Comparison of ENCODE assay signal across 19 cellular contexts in genomic region chr3:69560818-69561217, GRCh38.
"Had no signal": no experiment of that assay in that cellular context is flagged by ENCODE, and none has a peak within 500 bp of the region (broad histone marks: within the 10 kb centered on the region; RNA-seq: fewer than 3 reads in every experiment).

No MANE protein-coding gene starts in this region.

- H3K9me3 ChIP-seq: esophagus muscularis mucosa, psoas muscle, right lobe of liver, spleen had no signal

- H3K4me3 Mint-ChIP-seq: brain; memory B cell; stimulated activated naive B cell treated with anti-CD40 and anti-IgM and Interleukin-4, amounts not matched to agents 10 μg/mL and 1 μg/mL and 100 μg/mL, for 72 hours had no signal

- H3K36me3 Mint-ChIP-seq: activated naive CD4-positive, alpha-beta T cell treated with anti-CD3 and anti-CD28 coated beads, Interleukin-2, amount 50 U/mL, for 72 hours; brain; memory B cell; stimulated activated naive B cell treated with anti-CD40 and anti-IgM and Interleukin-4, amounts not matched to agents 10 μg/mL and 1 μg/mL and 100 μg/mL, for 72 hours had no signal

- H3K27ac ChIP-seq: esophagus muscularis mucosa, foreskin keratinocyte, psoas muscle, right lobe of liver, spleen had no signal

- H3K9me3 Mint-ChIP-seq: activated naive CD4-positive, alpha-beta T cell treated with anti-CD3 and anti-CD28 coated beads, Interleukin-2, amount 50 U/mL, for 72 hours; memory B cell; stimulated activated naive B cell treated with anti-CD40 and anti-IgM and Interleukin-4, amounts not matched to agents 10 μg/mL and 1 μg/mL and 100 μg/mL, for 72 hours had no signal

- H3K27me3 Mint-ChIP-seq: memory B cell; stimulated activated naive B cell treated with anti-CD40 and anti-IgM and Interleukin-4, amounts not matched to agents 10 μg/mL and 1 μg/mL and 100 μg/mL, for 72 hours had no signal

- DNase-seq: activated effector memory CD4-positive, alpha-beta T cell treated with Interleukin-2 at 50 U/mL for 16 hours; activated T-cell treated with anti-CD3 and anti-CD28 coated beads, Interleukin-2, amount 50 U/mL, for 1 hour; amygdala; cerebellar nuclear complex; dermis blood vessel endothelial cell; foreskin keratinocyte; left colon; psoas muscle; right lobe of liver; spleen; stimulated activated CD4-positive, alpha-beta T cell treated with anti-CD3 and anti-CD28 coated beads, Interleukin-1b, Interleukin-23, amount 100 ng/mL, for 48 hours; stimulated activated naive B cell treated with anti-CD40 and anti-IgM and Interleukin-4, amounts not matched to agents 10 μg/mL and 1 μg/mL and 100 μg/mL, for 72 hours; substantia nigra; trophoblast cell had no signal

- H3K27ac Mint-ChIP-seq: activated naive CD4-positive, alpha-beta T cell treated with anti-CD3 and anti-CD28 coated beads, Interleukin-2, amount 50 U/mL, for 72 hours; brain; memory B cell; stimulated activated naive B cell treated with anti-CD40 and anti-IgM and Interleukin-4, amounts not matched to agents 10 μg/mL and 1 μg/mL and 100 μg/mL, for 72 hours had no signal

- H3K27me3 ChIP-seq: esophagus muscularis mucosa, right lobe of liver, spleen had no signal

- H3K4me1 ChIP-seq: foreskin keratinocyte, psoas muscle had no signal

- ATAC-seq: activated CD4-positive, CD25-positive, alpha-beta regulatory T cell treated with anti-CD3 and anti-CD28 coated beads, Interleukin-2, amount 50 U/mL, for 24 hours; activated naive CD4-positive, alpha-beta T cell treated with anti-CD3 and anti-CD28 coated beads, Interleukin-2, amount 50 U/mL, for 72 hours; foreskin keratinocyte; left colon; psoas muscle; right lobe of liver; stimulated activated naive B cell treated with anti-CD40 and anti-IgM and Interleukin-4, amounts not matched to agents 10 μg/mL and 1 μg/mL and 100 μg/mL, for 72 hours had no signal

- H3K4me3 ChIP-seq: esophagus muscularis mucosa, psoas muscle, right lobe of liver, spleen had no signal

- H3K4me1 Mint-ChIP-seq: memory B cell; stimulated activated naive B cell treated with anti-CD40 and anti-IgM and Interleukin-4, amounts not matched to agents 10 μg/mL and 1 μg/mL and 100 μg/mL, for 72 hours had no signal

- H3K36me3 ChIP-seq: esophagus muscularis mucosa, right lobe of liver, spleen had no signal
